In the genomic region with DNA sequence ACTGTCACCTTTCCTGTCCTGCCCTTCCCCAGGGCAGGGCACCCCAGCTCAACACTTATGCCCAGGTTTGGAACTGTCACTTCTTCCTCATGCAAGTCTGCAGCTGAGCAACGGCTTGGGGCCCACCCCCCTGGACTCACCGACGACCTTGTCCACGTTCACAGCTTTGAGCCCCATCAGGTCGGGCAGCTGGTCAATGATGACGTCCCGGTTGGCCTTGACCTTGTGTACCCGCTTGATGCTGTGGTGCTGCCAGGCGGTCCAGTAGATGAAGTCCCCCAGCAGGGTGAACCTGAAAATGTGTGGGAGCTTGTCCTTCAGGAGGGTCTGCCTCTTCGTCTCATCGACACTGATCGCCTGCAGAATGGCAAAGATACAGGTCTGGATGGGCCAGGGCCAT, we compare ENCODE assay signal across 23 cellular contexts.
DNase-seq lines count a peak whose midpoint lies in the region; ATAC-seq, FAIRE-seq and TF ChIP-seq lines count a peak whose summit lies in the region.
"Had no signal": no experiment of that assay in that cellular context is flagged by ENCODE, and none has a peak within 500 bp of the region (broad histone marks: within the 10 kb centered on the region; RNA-seq: fewer than 3 reads in every experiment).

No MANE protein-coding gene starts in this region.

- FAIRE-seq in HepG2 (lab: Jason Lieb, UNC) = no peak
- peak; percentile 97 for FAIRE-seq in urothelium cell line (lab: Jason Lieb, UNC)
- FAIRE-seq: GM12891 had no signal

- H3K27me3 Mint-ChIP-seq in glutamatergic neuron (ENCODE audit: unreplicated experiment) = peaks cover 9% of the 10 kb centered on the region
- no peaks in the 10 kb centered on the region for H3K27me3 Mint-ChIP-seq in mesothelial cell of epicardium (ENCODE audit: low read depth)
- H3K27me3 Mint-ChIP-seq: CD4-positive, alpha-beta memory T cell had no signal

- H3K9me3 Mint-ChIP-seq in glutamatergic neuron (ENCODE audit: unreplicated experiment) (peaks cover 3% of the 10 kb centered on the region), mesothelial cell of epicardium (no peaks in the 10 kb centered on the region)
- H3K9me3 Mint-ChIP-seq: CD4-positive, alpha-beta memory T cell; HFFc6 had no signal

- intact Hi-C loops in HepG2 (cut with micrococcal nuclease; ENCODE audit: unreplicated experiment) = no loop called here
- intact Hi-C loops in posterior vena cava (cut with DNase I) = no loop called here

- ATAC-seq in HepG2 = no peak
- ATAC-seq: Panc1 had no signal

- BruUV-seq in HepG2 (replicated peaks; lab: Mats Ljungman, UMichigan) = no TSS peak

- in situ Hi-C loops in HepG2 (cut with HindIII; ENCODE audit: extremely low pct_ligation_motif_present, low pct_unique_long_range_greater_than_20kb) = no loop called here

- H3K4me2 ChIP-seq in HepG2 (ENCODE audit: low read depth, low read length) = no peak overlapping the region

- H3K4me3 ChIP-seq in liver (ENCODE audit: low read depth in 1 of 3, low read length in 3 of 3) (no peak overlapping the region), HepG2 (replicated peaks in 1 of 3; ENCODE audit: insufficient read depth in 1 of 3, low read depth in 2 of 3, low read length in 3 of 3) (no peak overlapping the region)
- H3K4me3 ChIP-seq: BLaER1 had no signal

- H3K9me3 ChIP-seq in liver (ENCODE audit: control insufficient read depth in 4 of 4, low read length in 3 of 4) (no peaks in the 10 kb centered on the region), HepG2 (ENCODE audit: low read length) (no peaks in the 10 kb centered on the region)
- H3K9me3 ChIP-seq: BLaER1 had no signal

- H3K27ac Mint-ChIP-seq in glutamatergic neuron (ENCODE audit: unreplicated experiment) = no peak overlapping the region
- H3K27ac Mint-ChIP-seq in mesothelial cell of epicardium = no peak overlapping the region
- H3K27ac Mint-ChIP-seq: HFFc6 had no signal

- TF ChIP-seq EP300 in HepG2 (IDR thresholded peaks at IDR 0.05; ENCODE audit: low read depth in 2 of 2, low read length in 2 of 2) = no peak
- no peak for TF ChIP-seq EP300 in HepG2 (CRISPR knock-in tag; IDR thresholded peaks at IDR 0.05; ENCODE audit: borderline replicate concordance)

- no peak for TF ChIP-seq RAD21 in liver (IDR thresholded peaks at IDR 0.05)
- no peak for TF ChIP-seq RAD21 in HepG2 (CRISPR knock-in tag; IDR thresholded peaks at IDR 0.05)

- H4K20me1 ChIP-seq in HepG2 (ENCODE audit: insufficient read depth, low read length) = no peaks in the 10 kb centered on the region

- CTCF ChIA-PET in HepG2 (lab: Yijun Ruan, JAX; ENCODE audit: low intra/inter-chr PET ratio, low total read pairs) = no interaction called here

- WGBS in liver = 68% methylated on average over 12 of the region's 12 CpGs
- WGBS in HepG2 (ENCODE audit: low lambda C conversion rate) = 86% methylated on average over 6 of the region's 12 CpGs

- H3K4me1 ChIP-seq in liver (ENCODE audit: control insufficient read depth in 4 of 4, insufficient read depth in 4 of 4, low read length in 3 of 4) (no peaks in the 10 kb centered on the region), HepG2 (ENCODE audit: insufficient read depth, low read length) (no peaks in the 10 kb centered on the region)

- DNase-seq in HepG2 (ENCODE audit: low spot score) (no peak), glutamatergic neuron (peak; percentile 14), posterior vena cava (ENCODE audit: low spot score) (peak; percentile 74), urothelium cell line (ENCODE audit: low spot score) (no peak), mesothelial cell of epicardium (ENCODE audit: low spot score in 2 of 2, unreplicated experiment in 2 of 2) (no peak), glomerular visceral epithelial cell (ENCODE audit: extremely low spot score) (no peak), AG08395 (ENCODE audit: low spot score) (no peak)
- DNase-seq: CD4-positive, alpha-beta memory T cell; DMS153; H9; HFFc6; KBM-7; NCI-H1092; NCI-H1436 treated with DMSO at 0.1 percent for 48 hours; NCI-H1930; NCI-H345; NCI-H524 treated with DMSO at 0.1 percent for 48 hours; NCI-H82 had no signal

- POLR2A ChIA-PET in HepG2 (lab: Yijun Ruan, JAX) = no interaction called here

- H2AFZ ChIP-seq in HepG2 (ENCODE audit: low read length) = no peak overlapping the region

- H3K36me3 ChIP-seq in liver (ENCODE audit: control insufficient read depth in 4 of 4, insufficient read depth in 3 of 4, low read depth in 1 of 4, low read length in 3 of 4) = peaks cover 18 to 63% (median 34%) of the 10 kb centered on the region in 4 donors
- H3K36me3 ChIP-seq in HepG2 (replicated peaks in 1 of 2; ENCODE audit: control insufficient read depth in 1 of 2, insufficient read depth in 2 of 2, low read length in 2 of 2) = peaks cover 32 to 88% of the 10 kb centered on the region in 2 experiments

- H3K79me2 ChIP-seq in HepG2 (ENCODE audit: insufficient read depth, low read length) = no peaks in the 10 kb centered on the region

- H3K4me3 Mint-ChIP-seq in glutamatergic neuron (ENCODE audit: unreplicated experiment) (no peak overlapping the region), mesothelial cell of epicardium (no peak overlapping the region)
- H3K4me3 Mint-ChIP-seq: CD4-positive, alpha-beta memory T cell; H9; HFFc6 had no signal

- H3K4me1 Mint-ChIP-seq in glutamatergic neuron (ENCODE audit: low read depth, unreplicated experiment) (no peaks in the 10 kb centered on the region), mesothelial cell of epicardium (no peaks in the 10 kb centered on the region)
- H3K4me1 Mint-ChIP-seq: H9 had no signal

- no peak for TF ChIP-seq POLR2A in HepG2 (IDR thresholded peaks at IDR 0.05; ENCODE audit: insufficient read depth in 1 of 2, low read depth in 2 of 2, low read length in 2 of 2)

- no peak overlapping the region for H3K9ac ChIP-seq in liver (ENCODE audit: low read depth in 1 of 2, low read length in 2 of 2)
- H3K9ac ChIP-seq in HepG2 (ENCODE audit: insufficient read depth, low read depth, low read length) = no peak overlapping the region
- H3K9ac ChIP-seq: BLaER1 had no signal

- no peak overlapping the region for H3K27ac ChIP-seq in liver (ENCODE audit: low read depth in 1 of 2, low read length in 2 of 2)
- H3K27ac ChIP-seq in HepG2 (ENCODE audit: extremely low read length, insufficient read depth, low read length) = no peak overlapping the region
- H3K27ac ChIP-seq: HL-60 had no signal

- TF ChIP-seq CTCF in liver (IDR thresholded peaks at IDR 0.05; ENCODE audit: low read depth, low read length, missing input control) = no peak
- no peak for TF ChIP-seq CTCF in HepG2 (CRISPR knock-in tag; IDR thresholded peaks at IDR 0.05)
- TF ChIP-seq CTCF in glutamatergic neuron (IDR thresholded peaks at IDR 0.05; ENCODE audit: partially characterized antibody, unreplicated experiment) = no peak
- TF ChIP-seq CTCF in mesothelial cell of epicardium (IDR thresholded peaks at IDR 0.05; ENCODE audit: unreplicated experiment) = no peak

- H3K27me3 ChIP-seq in liver (ENCODE audit: control insufficient read depth in 4 of 4, insufficient read depth in 4 of 4, low read length in 3 of 4) = no peaks in the 10 kb centered on the region
- no peaks in the 10 kb centered on the region for H3K27me3 ChIP-seq in HepG2 (ENCODE audit: control insufficient read depth in 1 of 2, insufficient read depth in 2 of 2, low read length in 2 of 2)
- H3K27me3 ChIP-seq: BLaER1 had no signal

- H3K36me3 Mint-ChIP-seq in glutamatergic neuron (ENCODE audit: unreplicated experiment) (peaks cover 11% of the 10 kb centered on the region), mesothelial cell of epicardium (peaks cover 26% of the 10 kb centered on the region)

TF ChIP-seq in liver, 16 proteins besides CTCF, POLR2A, EP300 and RAD21:
- TF ChIP-seq RXRA (IDR thresholded peaks at IDR 0.05) (peak; percentile 24 to 68), HNF4A (conservative IDR thresholded peaks at IDR 0.05) (peak; percentile 20 to 69), NR2F2 (IDR thresholded peaks at IDR 0.05) (no peak)

TF ChIP-seq in HepG2, 621 proteins besides CTCF, POLR2A, EP300 and RAD21:
- TF ChIP-seq NR2F2 (IDR thresholded peaks at IDR 0.05; ENCODE audit: borderline replicate concordance, low read depth) = no peak

Comparison
In these comparisons a context has a peak if more than half of its experiments do, and no peak if none do; other contexts are left out.
1. DNase-seq: peak in glutamatergic neuron (single experiment) and posterior vena cava (single experiment); none in HepG2 (single experiment), urothelium cell line (single experiment), mesothelial cell of epicardium (0 of 2), glomerular visceral epithelial cell (single experiment) and AG08395 (single experiment).